Comparison of ENCODE assay signal across 29 cellular contexts in the genomic region with DNA sequence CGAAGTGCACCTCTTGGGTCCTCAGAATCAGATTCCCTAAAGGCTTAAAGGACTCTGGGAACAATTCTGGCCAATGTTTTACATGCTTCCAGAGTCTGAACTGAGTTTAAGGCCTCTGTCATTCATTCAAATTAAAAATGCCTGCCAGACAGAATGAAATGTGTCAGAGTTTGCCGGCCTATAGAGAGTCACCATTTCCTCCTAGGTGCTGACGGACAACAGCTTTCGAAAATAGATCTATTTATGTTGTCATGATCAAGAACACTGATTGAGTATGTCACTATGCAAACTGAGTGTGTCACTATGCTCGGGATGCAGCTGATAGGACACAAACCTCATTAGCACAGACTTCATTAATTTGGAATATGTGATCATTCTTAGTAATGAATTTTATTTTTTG.
"Had no signal": no experiment of that assay in that cellular context is flagged by ENCODE, and none has a peak within 500 bp of the region (broad histone marks: within the 10 kb centered on the region; RNA-seq: fewer than 3 reads in every experiment).

No MANE protein-coding gene starts in this region.

- H3K9me3 Mint-ChIP-seq: stimulated activated effector memory CD8-positive, alpha-beta T cell treated with anti-CD3 and anti-CD28 coated beads, Interleukin-12 subunit alpha, Interleukin-12 subunit beta, amount 100 ng/mL, for 72 hours; stimulated activated memory B cell treated with anti-CD40 and anti-IgM and Interleukin-4, amounts not matched to agents 10 μg/mL and 1 μg/mL and 100 μg/mL, for 72 hours; stimulated activated naive CD8-positive, alpha-beta T cell treated with anti-CD3 and anti-CD28 coated beads, Interleukin-15, Interleukin-2, amounts not matched to agents 100 ng/mL and 50 ng/mL, for 24 hours; type B pancreatic cell had no signal

- H3K27me3 ChIP-seq: stomach, testis, thyroid gland, tibial nerve, transverse colon, upper lobe of left lung, upper lobe of right lung, uterus, vagina had no signal

- FAIRE-seq: urothelium cell line had no signal

- H3K36me3 ChIP-seq: stomach, suprapubic skin, thoracic aorta, thyroid gland, tibial artery, tibial nerve, transverse colon, upper lobe of left lung, upper lobe of right lung, uterus, vagina had no signal

- H3K4me1 Mint-ChIP-seq: stimulated activated effector memory CD8-positive, alpha-beta T cell treated with anti-CD3 and anti-CD28 coated beads, Interleukin-12 subunit alpha, Interleukin-12 subunit beta, amount 100 ng/mL, for 72 hours; stimulated activated naive CD8-positive, alpha-beta T cell treated with anti-CD3 and anti-CD28 coated beads, Interleukin-15, amount 100 ng/mL, for 72 hours had no signal

- ATAC-seq: stimulated activated effector memory CD8-positive, alpha-beta T cell treated with anti-CD3 and anti-CD28 coated beads, Interleukin-12 subunit alpha, Interleukin-12 subunit beta, amount 100 ng/mL, for 72 hours; stimulated activated memory B cell treated with anti-CD40 and anti-IgM and Interleukin-4, amounts not matched to agents 10 μg/mL and 1 μg/mL and 100 μg/mL, for 72 hours; stimulated activated naive B cell treated with anti-CD40 and anti-IgM and Interleukin-4, amounts not matched to agents 10 μg/mL and 1 μg/mL and 100 μg/mL, for 72 hours; stimulated activated naive CD8-positive, alpha-beta T cell treated with anti-CD3 and anti-CD28 coated beads, Interleukin-15, amount 100 ng/mL, for 72 hours; stimulated activated naive CD8-positive, alpha-beta T cell treated with anti-CD3 and anti-CD28 coated beads, Interleukin-15, Interleukin-2, amounts not matched to agents 100 U/mL and 50 U/mL, for 24 hours; upper lobe of right lung had no signal

- H3K9me3 ChIP-seq: stomach, suprapubic skin, testis, thoracic aorta, thyroid gland, tibial artery, tibial nerve, transverse colon, upper lobe of left lung, upper lobe of right lung, uterus, vagina had no signal

- H3K4me3 Mint-ChIP-seq: stimulated activated effector memory CD8-positive, alpha-beta T cell treated with anti-CD3 and anti-CD28 coated beads, Interleukin-12 subunit alpha, Interleukin-12 subunit beta, amount 100 ng/mL, for 72 hours; stimulated activated memory B cell treated with anti-CD40 and anti-IgM and Interleukin-4, amounts not matched to agents 10 μg/mL and 1 μg/mL and 100 μg/mL, for 72 hours; stimulated activated naive B cell treated with anti-CD40 and anti-IgM and Interleukin-4, amounts not matched to agents 10 μg/mL and 1 μg/mL and 100 μg/mL, for 72 hours; stimulated activated naive CD8-positive, alpha-beta T cell treated with anti-CD3 and anti-CD28 coated beads, Interleukin-15, amount 100 ng/mL, for 72 hours; stimulated activated naive CD8-positive, alpha-beta T cell treated with anti-CD3 and anti-CD28 coated beads, Interleukin-15, Interleukin-2, amounts not matched to agents 100 ng/mL and 50 ng/mL, for 24 hours; type B pancreatic cell had no signal

- H3K36me3 Mint-ChIP-seq: stimulated activated effector memory CD8-positive, alpha-beta T cell treated with anti-CD3 and anti-CD28 coated beads, Interleukin-12 subunit alpha, Interleukin-12 subunit beta, amount 100 ng/mL, for 72 hours; type B pancreatic cell had no signal

- H3K27ac ChIP-seq: stomach, suprapubic skin, testis, thoracic aorta, thyroid gland, tibial artery, tibial nerve, transverse colon, upper lobe of left lung, upper lobe of right lung, uterus, vagina had no signal

- H3K4me1 ChIP-seq: stomach, suprapubic skin, testis, tibial artery, tibial nerve, transverse colon, upper lobe of right lung, uterus, vagina had no signal

- H3K27ac Mint-ChIP-seq: stimulated activated effector memory CD8-positive, alpha-beta T cell treated with anti-CD3 and anti-CD28 coated beads, Interleukin-12 subunit alpha, Interleukin-12 subunit beta, amount 100 ng/mL, for 72 hours; stimulated activated memory B cell treated with anti-CD40 and anti-IgM and Interleukin-4, amounts not matched to agents 10 μg/mL and 1 μg/mL and 100 μg/mL, for 72 hours; stimulated activated naive B cell treated with anti-CD40 and anti-IgM and Interleukin-4, amounts not matched to agents 10 μg/mL and 1 μg/mL and 100 μg/mL, for 72 hours; stimulated activated naive CD8-positive, alpha-beta T cell treated with anti-CD3 and anti-CD28 coated beads, Interleukin-15, amount 100 ng/mL, for 72 hours; stimulated activated naive CD8-positive, alpha-beta T cell treated with anti-CD3 and anti-CD28 coated beads, Interleukin-15, Interleukin-2, amounts not matched to agents 100 ng/mL and 50 ng/mL, for 24 hours; type B pancreatic cell had no signal

- H3K4me3 ChIP-seq: stomach, suprapubic skin, testis, thoracic aorta, thyroid gland, tibial artery, tibial nerve, transverse colon, upper lobe of left lung, upper lobe of right lung, uterus, vagina had no signal

- H3K27me3 Mint-ChIP-seq: stimulated activated memory B cell treated with anti-CD40 and anti-IgM and Interleukin-4, amounts not matched to agents 10 μg/mL and 1 μg/mL and 100 μg/mL, for 72 hours; stimulated activated naive B cell treated with anti-CD40 and anti-IgM and Interleukin-4, amounts not matched to agents 10 μg/mL and 1 μg/mL and 100 μg/mL, for 72 hours; stimulated activated naive CD8-positive, alpha-beta T cell treated with anti-CD3 and anti-CD28 coated beads, Interleukin-15, amount 100 ng/mL, for 72 hours; stimulated activated naive CD8-positive, alpha-beta T cell treated with anti-CD3 and anti-CD28 coated beads, Interleukin-15, Interleukin-2, amounts not matched to agents 100 ng/mL and 50 ng/mL, for 24 hours had no signal

- DNase-seq: stimulated activated CD4-positive, alpha-beta T cell treated with anti-CD3 and anti-CD28 coated beads, Interleukin-2, amount 100 ng/mL, for 48 hours; stimulated activated CD4-positive, alpha-beta T cell treated with anti-CD3 and anti-CD28 coated beads, Interleukin-4, amount 100 ng/mL, for 1 hour; stimulated activated CD4-positive, alpha-beta T cell treated with anti-CD3 and anti-CD28 coated beads, Interleukin-4, amount 100 ng/mL, for 24 hours; stimulated activated CD4-positive, alpha-beta T cell treated with anti-CD3 and anti-CD28 coated beads, Interleukin-4, amount 100 ng/mL, for 4 hours; stimulated activated CD8-positive, alpha-beta memory T cell treated with anti-CD3 and anti-CD28 coated beads, Interleukin-4, amount 100 ng/mL, for 48 hours; stimulated activated naive B cell treated with anti-CD40 and anti-IgM and Interleukin-4, amounts not matched to agents 10 μg/mL and 1 μg/mL and 100 μg/mL, for 72 hours; stimulated activated naive CD4-positive, alpha-beta T cell; stimulated activated naive CD4-positive, alpha-beta T cell treated with Interleukin-2 at 50 U/mL for 16 hours; stimulated activated naive CD8-positive, alpha-beta T cell treated with anti-CD3 and anti-CD28 coated beads, Interleukin-15, amount 100 ng/mL, for 72 hours; stimulated activated naive CD8-positive, alpha-beta T cell treated with anti-CD3 and anti-CD28 coated beads, Interleukin-15, Interleukin-2, amounts not matched to agents 100 U/mL and 50 U/mL, for 24 hours; stomach; substantia nigra; testis; thyroid gland; tibial artery; transverse colon; trophoblast cell; upper lobe of left lung; upper lobe of right lung; uterus had no signal
